ENCODE assay signal across 1 cellular context in the genomic region with DNA sequence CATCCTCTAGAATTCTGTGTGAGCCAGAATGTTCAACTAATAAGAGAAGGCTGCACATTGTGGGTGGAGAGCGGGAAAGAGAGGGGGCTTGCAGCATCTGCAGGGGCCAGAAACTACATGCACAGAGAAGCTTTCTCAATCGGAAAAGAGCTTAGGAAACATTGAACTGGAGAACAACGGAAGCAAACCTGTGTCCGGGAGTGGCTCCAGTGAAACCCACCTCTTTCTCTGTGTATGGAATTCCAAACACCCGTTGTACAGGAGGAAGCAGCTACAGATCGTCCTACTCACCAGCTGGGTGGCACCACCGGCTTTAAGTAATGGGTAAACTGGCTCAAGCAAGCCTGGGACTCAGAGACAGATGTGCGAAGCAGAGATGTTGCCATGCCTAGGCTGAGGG.
TF ChIP-seq lines count a peak whose summit lies in the region.

No MANE protein-coding gene starts in this region.

TF ChIP-seq in endothelial cell of umbilical vein, 7 proteins besides CTCF, POLR2A, EP300 and RAD21:
- TF ChIP-seq GATA2 (IDR thresholded peaks at IDR 0.05; ENCODE audit: insufficient read depth, insufficient read length, low read depth, low read length) = no peak
TF ChIP-seq in endothelial cell of umbilical vein: peak in this region for 0.
